In the genomic region with DNA sequence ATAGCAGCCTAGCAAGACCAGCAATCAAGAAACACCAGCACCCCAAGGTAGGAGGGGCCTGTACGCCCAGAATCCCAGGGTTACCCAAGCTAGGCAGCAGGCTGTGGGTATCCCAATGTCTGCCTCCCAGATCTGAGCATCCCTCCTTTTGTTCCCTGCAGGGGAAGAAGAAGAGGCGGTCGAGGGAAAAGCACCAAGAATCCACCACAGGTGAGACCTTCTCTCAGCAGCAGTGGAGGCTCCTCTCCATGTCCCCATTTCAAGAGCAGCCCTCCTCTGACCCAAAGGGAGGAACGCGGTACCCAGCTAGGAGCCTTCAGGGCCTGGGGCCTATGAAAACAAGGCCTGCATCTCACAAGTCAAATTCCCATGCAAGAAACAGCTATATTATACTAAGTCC, we compare ENCODE assay signal across 24 cellular contexts. TPM values are rescaled to one million over a fixed set of nuclear protein-coding genes. Genes with fewer than 3 reads are reported as not detected.
DNase-seq lines count a peak whose midpoint lies in the region; ATAC-seq and TF ChIP-seq lines count a peak whose summit lies in the region.
"Had no signal": no experiment of that assay in that cellular context is flagged by ENCODE, and none has a peak within 500 bp of the region (broad histone marks: within the 10 kb centered on the region; RNA-seq: fewer than 3 reads in every experiment).

No MANE protein-coding gene starts in this region.

- H3K4me1 ChIP-seq in sigmoid colon = peaks cover 0 to 15% (median 7%) of the 10 kb centered on the region in 4 donors

- H3K4me3 ChIP-seq in sigmoid colon = no peak overlapping the region
- H3K4me3 ChIP-seq: A549, GM23338, upper lobe of left lung had no signal

- H3K27me3 ChIP-seq in sigmoid colon = no peaks in the 10 kb centered on the region
- H3K27me3 ChIP-seq: foreskin keratinocyte, upper lobe of left lung had no signal

- no peak overlapping the region for H3K27ac ChIP-seq in sigmoid colon
- H3K27ac ChIP-seq: A549, foreskin keratinocyte, upper lobe of left lung had no signal

- TF ChIP-seq CTCF in sigmoid colon (IDR thresholded peaks at IDR 0.05) = no peak

- intact Hi-C loops in sigmoid colon (cut with DNase I) = no loop called here

- H3K4me1 Mint-ChIP-seq in IgD-negative memory B cell = peaks cover 5 to 19% (median 14%) of the 10 kb centered on the region in 3 donors

- DNase-seq in activated effector memory CD4-positive, alpha-beta T cell treated with anti-CD3 and anti-CD28 coated beads, Interleukin-2, amount 50 U/mL, for 16 hours = peak; percentile 53
- no peak for DNase-seq in activated effector memory CD4-positive, alpha-beta T cell treated with Interleukin-2 at 50 U/mL for 16 hours
- peak; percentile 32 for DNase-seq in ecto neural progenitor cell (ENCODE audit: low spot score)
- peak; percentile 14 for DNase-seq in sigmoid colon
- DNase-seq in NCI-H69 (lab: John Stamatoyannopoulos, UW) = no peak
- DNase-seq: activated CD4-positive, alpha-beta T cell treated with anti-CD3 and anti-CD28 coated beads, Interleukin-2, amount 50 U/mL, for 48 hours; activated naive CD8-positive, alpha-beta T cell treated with anti-CD3 and anti-CD28 coated beads, Interleukin-2, amount 10 ng/mL, durations not matched to agents 7 days and 5 days; effector CD8-positive, alpha-beta T cell; erythroblast; foreskin keratinocyte; immature natural killer cell; NCI-H1092; NCI-H1930; NCI-H226; OCI-M1; SIG-M5; stimulated activated CD4-positive, alpha-beta T cell treated with anti-CD3 and anti-CD28 coated beads, Interleukin-4, amount 100 ng/mL, for 24 hours had no signal

- ATAC-seq in GM21723 (IDR thresholded peaks at IDR 0.05; ENCODE audit: unreplicated experiment) = no peak
- no peak for ATAC-seq in GM18517 (IDR thresholded peaks at IDR 0.05; ENCODE audit: unreplicated experiment)
- ATAC-seq: A549, foreskin keratinocyte, GM23338 had no signal

- no peaks in the 10 kb centered on the region for H3K9me3 ChIP-seq in sigmoid colon
- H3K9me3 ChIP-seq: A549, upper lobe of left lung had no signal

- H3K4me3 Mint-ChIP-seq in IgD-negative memory B cell = no peak overlapping the region
- H3K4me3 Mint-ChIP-seq: activated naive CD8-positive, alpha-beta T cell treated with anti-CD3 and anti-CD28 coated beads, Interleukin-2, amount 10 ng/mL, durations not matched to agents 7 days and 5 days; B cell; GM23338; immature natural killer cell had no signal

- H3K9me3 Mint-ChIP-seq in IgD-negative memory B cell = no peaks in the 10 kb centered on the region
- H3K9me3 Mint-ChIP-seq: activated naive CD8-positive, alpha-beta T cell treated with anti-CD3 and anti-CD28 coated beads, Interleukin-2, amount 10 ng/mL, durations not matched to agents 7 days and 5 days; GM23338; immature natural killer cell had no signal

- H3K36me3 ChIP-seq in sigmoid colon = peaks cover 6 to 74% (median 21%) of the 10 kb centered on the region in 4 donors

- no peaks in the 10 kb centered on the region for H3K36me3 Mint-ChIP-seq in IgD-negative memory B cell

- TF ChIP-seq EP300 in sigmoid colon (IDR thresholded peaks at IDR 0.05) = no peak

- WGBS in sigmoid colon, 2 donors = 86 to 97% methylated on average over 5 of the region's 5 CpGs

- H3K27ac Mint-ChIP-seq in IgD-negative memory B cell = peak overlapping the region in 2 of 3 donors; percentile 67 to 84
- H3K27ac Mint-ChIP-seq: B cell, GM23338 had no signal

- TF ChIP-seq POLR2A in sigmoid colon (IDR thresholded peaks at IDR 0.05) = no peak

- no peaks in the 10 kb centered on the region for H3K27me3 Mint-ChIP-seq in IgD-negative memory B cell
- H3K27me3 Mint-ChIP-seq: activated naive CD8-positive, alpha-beta T cell treated with anti-CD3 and anti-CD28 coated beads, Interleukin-2, amount 10 ng/mL, durations not matched to agents 7 days and 5 days; B cell had no signal

RNA-seq across cellular contexts. Expression of gene TCF7, which starts 28.9 kb away (rescaled TPM):
- polyA plus RNA-seq in IgD-negative memory B cell (41.7 TPM), sigmoid colon (10 to 100 TPM in 1 of 3 donors, 1 to 10 TPM in 2; 1.8 to 38.4 (median 3.7) TPM)
- total RNA-seq in sigmoid colon = 1 to 10 TPM in 1 of 4 donors, under 1 TPM in 3; 0.36 to 1.5 (median 0.62) TPM

RNA-seq across cellular contexts. Expression of gene SKP1, which starts 33.3 kb away (rescaled TPM):
- polyA plus RNA-seq in IgD-negative memory B cell (875 TPM), sigmoid colon (100 to 1,000 TPM; 445 to 938 (median 717) TPM)
- 100 to 1,000 TPM; 193 to 320 (median 271) TPM for total RNA-seq in sigmoid colon

Comparison
In these comparisons a context has a peak if more than half of its experiments do, and no peak if none do; other contexts are left out.
1. DNase-seq: peak in activated effector memory CD4-positive, alpha-beta T cell treated with anti-CD3 and anti-CD28 coated beads, Interleukin-2, amount 50 U/mL, for 16 hours (single experiment), ecto neural progenitor cell (single experiment) and sigmoid colon (single experiment); none in activated effector memory CD4-positive, alpha-beta T cell treated with Interleukin-2 at 50 U/mL for 16 hours (single experiment) and NCI-H69 (single experiment).